ENCODE assay signal across 11 cellular contexts in genomic region chr20:25005220-25005619, GRCh38. TPM values are rescaled to one million over a fixed set of nuclear protein-coding genes. Genes with fewer than 3 reads are reported as not detected.
DNase-seq lines count a peak whose midpoint lies in the region; ATAC-seq and TF ChIP-seq lines count a peak whose summit lies in the region.
"Had no signal": no experiment of that assay in that cellular context is flagged by ENCODE, and none has a peak within 500 bp of the region (broad histone marks: within the 10 kb centered on the region; RNA-seq: fewer than 3 reads in every experiment).

No MANE protein-coding gene starts in this region.

- H3K9me3 ChIP-seq in liver (ENCODE audit: control insufficient read depth in 4 of 4, low read length in 3 of 4) = no peaks in the 10 kb centered on the region

- in situ Hi-C loops in ACHN (cut with HindIII; ENCODE audit: low pct_ligation_motif_present, low pct_unique_long_range_greater_than_20kb, low sequenced_read_pairs) = no loop called here

- H3K4me1 ChIP-seq in liver (ENCODE audit: control insufficient read depth in 4 of 4, insufficient read depth in 4 of 4, low read length in 3 of 4) = peaks cover 2 to 25% (median 14%) of the 10 kb centered on the region in 4 donors

- POLR2A ChIA-PET in GM10248 (lab: Yijun Ruan, JAX) = no interaction called here

- no peak for TF ChIP-seq RAD21 in liver (IDR thresholded peaks at IDR 0.05)

- H3K27ac ChIP-seq in coronary artery (no peak overlapping the region), liver (ENCODE audit: low read depth in 1 of 2, low read length in 2 of 2) (no peak overlapping the region)
- H3K27ac ChIP-seq: BLaER1 treated with 17β-estradiol and CSF1 and Interleukin-3, amounts not matched to agents 10 nM and 100 nM had no signal

- ATAC-seq in GM21529 (IDR thresholded peaks at IDR 0.05; ENCODE audit: unreplicated experiment) = no peak

- H3K36me3 ChIP-seq in liver (ENCODE audit: control insufficient read depth in 4 of 4, insufficient read depth in 3 of 4, low read depth in 1 of 4, low read length in 3 of 4) = no peaks in the 10 kb centered on the region

- H3K27me3 ChIP-seq in liver (ENCODE audit: control insufficient read depth in 4 of 4, insufficient read depth in 4 of 4, low read length in 3 of 4) = no peaks in the 10 kb centered on the region
- H3K27me3 ChIP-seq: BLaER1 treated with 17β-estradiol and CSF1 and Interleukin-3, amounts not matched to agents 10 nM and 100 nM had no signal

- DNase-seq in ACHN = peak; percentile 44
- DNase-seq in M059J (ENCODE audit: low read depth) = peak; percentile 74
- DNase-seq in coronary artery (ENCODE audit: low spot score) = peak; percentile 61
- DNase-seq in GM10248 (ENCODE audit: extremely low spot score) = no peak
- DNase-seq in stimulated activated CD8-positive, alpha-beta memory T cell treated with anti-CD3 and anti-CD28 coated beads, Interleukin-4, amount 100 ng/mL, for 48 hours = no peak
- no peak for DNase-seq in stimulated activated CD4-positive, alpha-beta T cell treated with anti-CD3 and anti-CD28 coated beads, Interleukin-2, amount 100 ng/mL, for 24 hours
- DNase-seq: MV-4-11; stimulated activated CD4-positive, alpha-beta T cell treated with anti-CD3 and anti-CD28 coated beads, Interleukin-4, amount 100 ng/mL, for 1 hour had no signal

- TF ChIP-seq CTCF in coronary artery (IDR thresholded peaks at IDR 0.05) (no peak), liver (IDR thresholded peaks at IDR 0.05; ENCODE audit: low read depth, low read length, missing input control) (no peak), GM10248 (IDR thresholded peaks at IDR 0.05; ENCODE audit: control extremely low read depth, extremely low read depth, low read depth, missing control alignments) (no peak)

- no peak overlapping the region for H3K9ac ChIP-seq in liver (ENCODE audit: low read depth in 1 of 2, low read length in 2 of 2)
- H3K9ac ChIP-seq: BLaER1 treated with 17β-estradiol and CSF1 and Interleukin-3, amounts not matched to agents 10 nM and 100 nM had no signal

- H3K4me3 ChIP-seq in coronary artery = no peak overlapping the region
- H3K4me3 ChIP-seq in liver (ENCODE audit: low read depth in 1 of 3, low read length in 3 of 3) = no peak overlapping the region
- H3K4me3 ChIP-seq: BLaER1 treated with 17β-estradiol and CSF1 and Interleukin-3, amounts not matched to agents 10 nM and 100 nM had no signal

- CTCF ChIA-PET in GM10248 (lab: Yijun Ruan, JAX) = interaction anchor here (1.2 to 4.3 kb wide), 3 partner anchors 10 to 60 kb away, joined by 5 to 23 read pairs (median 12); no protein-coding TSS in a partner anchor

- 46% methylated on average over 2 of the region's 2 CpGs for WGBS in liver

TF ChIP-seq in liver, 16 proteins besides CTCF, POLR2A, EP300 and RAD21:
- TF ChIP-seq FOXA1 (IDR thresholded peaks at IDR 0.05) = no peak
- TF ChIP-seq HNF4A (conservative IDR thresholded peaks at IDR 0.05) = peak; percentile 18 to 28
- TF ChIP-seq SP1 (IDR thresholded peaks at IDR 0.05) = peak; percentile 49
- peak; percentile 61 to 64 for TF ChIP-seq RXRA (IDR thresholded peaks at IDR 0.05)

RNA-seq across cellular contexts. Expression of gene APMAP, which starts 12.7 kb away (rescaled TPM):
- 129 and 214 TPM in 2 replicates for total RNA-seq in M059J (2014; rRNA removed; shearing (Covaris generic))
- total RNA-seq in liver = 100 to 1,000 TPM; 132 to 378 TPM
- 100 to 1,000 TPM; 210 to 257 TPM for polyA plus RNA-seq in liver

RNA-seq across cellular contexts. Expression of gene ACSS1, which starts 52.7 kb away (rescaled TPM):
- total RNA-seq in M059J (2014; rRNA removed; shearing (Covaris generic)) = 0.17 and 0.32 TPM in 2 replicates
- 10 to 100 TPM; 37.2 to 87.5 TPM for total RNA-seq in liver
- 1 to 10 TPM; 5.3 to 7.1 TPM for polyA plus RNA-seq in liver

RNA-seq across cellular contexts. Expression of gene CST7, which starts 56.2 kb away (rescaled TPM):
- total RNA-seq in M059J (2014; rRNA removed; shearing (Covaris generic)) = 4.2 and 6.8 TPM in 2 replicates
- 10 to 100 TPM in 1 of 2 donors, 1 to 10 TPM in 1; 1.8 to 15.1 TPM for total RNA-seq in liver
- polyA plus RNA-seq in liver = 1 to 10 TPM; 1.5 to 3.7 TPM

Comparison
In these comparisons a context has a peak if more than half of its experiments do, and no peak if none do; other contexts are left out.
1. DNase-seq: peak in ACHN (single experiment), M059J (single experiment) and coronary artery (single experiment); none in GM10248 (single experiment), stimulated activated CD8-positive, alpha-beta memory T cell treated with anti-CD3 and anti-CD28 coated beads, Interleukin-4, amount 100 ng/mL, for 48 hours (single experiment) and stimulated activated CD4-positive, alpha-beta T cell treated with anti-CD3 and anti-CD28 coated beads, Interleukin-2, amount 100 ng/mL, for 24 hours (0 of 2).
2. RNA of gene ACSS1, which starts 52.7 kb away (total RNA-seq): 37.2 to 87.5 TPM in liver; 0.17 to 0.32 TPM in M059J; every median in the first group is over 10 times any median in the second.